In genomic region chr17:48492401-48493298, GRCh38 we compare ENCODE assay signal across 8 cellular contexts. TPM values are rescaled to one million over a fixed set of nuclear protein-coding genes. Genes with fewer than 3 reads are reported as not detected.
DNase-seq lines count a peak whose midpoint lies in the region; ATAC-seq and TF ChIP-seq lines count a peak whose summit lies in the region.

No MANE protein-coding gene starts in this region.

- in situ Hi-C loops in Caki2 (cut with HindIII; ENCODE audit: low pct_unique_long_range_greater_than_20kb, low sequenced_read_pairs), result no loop called here

- DNase-seq in Caki2 (ENCODE audit: low read depth) (peak; percentile 58), NT2/D1 (ENCODE audit: low read depth, low spot score) (no peak), fibroblast of mammary gland (ENCODE audit: low read depth) (peak; percentile 71)
- DNase-seq in activated T-cell treated with anti-CD3 and anti-CD28 coated beads, Interleukin-2, amount 50 U/mL, for 24 hours, result peak; percentile 80

- H3K36me3 ChIP-seq in NT2/D1 (ENCODE audit: insufficient read depth, insufficient read length, low read length) (no peaks in the 10 kb centered on the region), stomach smooth muscle (ENCODE audit: control insufficient read depth in 2 of 2, insufficient read depth in 2 of 2, low read length in 2 of 2) (no peaks in the 10 kb centered on the region)

- H3K36me3 Mint-ChIP-seq in activated T-cell treated with anti-CD3 and anti-CD28 coated beads, Interleukin-2, amount 50 U/mL, for 24 hours (ENCODE audit: low read depth), result no peaks in the 10 kb centered on the region
- no peaks in the 10 kb centered on the region for H3K36me3 Mint-ChIP-seq in nephron (ENCODE audit: low read depth)

- H3K4me1 Mint-ChIP-seq in activated T-cell treated with anti-CD3 and anti-CD28 coated beads, Interleukin-2, amount 50 U/mL, for 24 hours (ENCODE audit: low read depth), result peaks cover 15% of the 10 kb centered on the region
- H3K4me1 Mint-ChIP-seq in nephron, result peaks cover 42% of the 10 kb centered on the region

- ATAC-seq in HG02798 (IDR thresholded peaks at IDR 0.05; ENCODE audit: poor library complexity, unreplicated experiment) (peak; percentile 71), GM21576 (IDR thresholded peaks at IDR 0.05; ENCODE audit: unreplicated experiment) (no peak)

- TF ChIP-seq CTCF in fibroblast of mammary gland (conservative IDR thresholded peaks at IDR 0.05; ENCODE audit: control insufficient read depth, insufficient read depth, low read depth, low read length), result no peak
- peak; percentile 84 to 85 (median 85) for TF ChIP-seq CTCF in nephron (IDR thresholded peaks at IDR 0.05; ENCODE audit: unreplicated experiment in 3 of 3)

- peaks cover 32% of the 10 kb centered on the region for H3K27me3 Mint-ChIP-seq in activated T-cell treated with anti-CD3 and anti-CD28 coated beads, Interleukin-2, amount 50 U/mL, for 24 hours
- H3K27me3 Mint-ChIP-seq in nephron (ENCODE audit: low read depth), result peaks cover 31% of the 10 kb centered on the region

- peak overlapping the region; percentile 48 for H3K4me3 ChIP-seq in NT2/D1 (ENCODE audit: insufficient read length, low read depth)
- H3K4me3 ChIP-seq in fibroblast of mammary gland (ENCODE audit: control insufficient read depth, low read depth, low read length), result peak overlapping the region; percentile 14
- H3K4me3 ChIP-seq in stomach smooth muscle (ENCODE audit: low read length in 2 of 2), result peak overlapping the region; percentile 70 to 73

- H3K4me1 ChIP-seq in NT2/D1 (ENCODE audit: insufficient read depth, insufficient read length), result no peaks in the 10 kb centered on the region
- peaks cover 11% of the 10 kb centered on the region for H3K4me1 ChIP-seq in stomach smooth muscle (ENCODE audit: control insufficient read depth, insufficient read depth, low read length)

- no peak overlapping the region for H3K27ac Mint-ChIP-seq in activated T-cell treated with anti-CD3 and anti-CD28 coated beads, Interleukin-2, amount 50 U/mL, for 24 hours
- peak overlapping the region in 1 of 3 experiments; percentile 50 for H3K27ac Mint-ChIP-seq in nephron

- peak overlapping the region; percentile 53 for H3K4me3 Mint-ChIP-seq in activated T-cell treated with anti-CD3 and anti-CD28 coated beads, Interleukin-2, amount 50 U/mL, for 24 hours
- peak overlapping the region; percentile 35 to 60 (median 59) for H3K4me3 Mint-ChIP-seq in nephron

- peak overlapping the region; percentile 74 for H3K9ac ChIP-seq in NT2/D1 (ENCODE audit: insufficient read length, low read depth)
- H3K9ac ChIP-seq in stomach smooth muscle (ENCODE audit: low read length in 2 of 2), result peak overlapping the region; percentile 5 to 63

- no peaks in the 10 kb centered on the region for H3K9me3 ChIP-seq in NT2/D1 (ENCODE audit: insufficient read depth, low read length)
- H3K9me3 ChIP-seq in stomach smooth muscle (ENCODE audit: control insufficient read depth in 2 of 2, low read length in 2 of 2), result no peaks in the 10 kb centered on the region

- H3K27me3 ChIP-seq in NT2/D1 (ENCODE audit: insufficient read depth, insufficient read length) (peaks cover 62% of the 10 kb centered on the region), stomach smooth muscle (ENCODE audit: control insufficient read depth in 1 of 2, insufficient read depth in 2 of 2, low read length in 2 of 2) (peaks cover 0 to 7% of the 10 kb centered on the region in 2 donors)

- no peaks in the 10 kb centered on the region for H3K9me3 Mint-ChIP-seq in activated T-cell treated with anti-CD3 and anti-CD28 coated beads, Interleukin-2, amount 50 U/mL, for 24 hours
- H3K9me3 Mint-ChIP-seq in nephron, result no peaks in the 10 kb centered on the region

- no peak overlapping the region for H3K27ac ChIP-seq in stomach smooth muscle (ENCODE audit: low read length)

RNA-seq across cellular contexts. Expression of gene HOXB1, which starts 38.2 kb away (rescaled TPM):
- not detected in 2 replicates for total RNA-seq in Caki2 (2014; rRNA removed; shearing (Covaris generic); ENCODE audit: low replicate concordance)

RNA-seq across cellular contexts. Expression of gene HOXB2, which starts 52.3 kb away (rescaled TPM):
- total RNA-seq in Caki2 (2014; rRNA removed; shearing (Covaris generic); ENCODE audit: low replicate concordance), result 8.4 and 13.5 TPM in 2 replicates

Comparison
In these comparisons a context has a peak if more than half of its experiments do, and no peak if none do; other contexts are left out.
1. H3K4me3 ChIP-seq: peak in every context shown above with its lines; median percentile 72 in stomach smooth muscle; 48 in NT2/D1; 14 in fibroblast of mammary gland.